Comparison of ENCODE assay signal across 2 cellular contexts in genomic region chr9:100094411-100094810, GRCh38.
A peak's percentile ranks its signal among the peaks of the same experiment; 100 is the strongest.
TF ChIP-seq lines count a peak whose summit lies in the region.

No MANE protein-coding gene starts in this region.

TF ChIP-seq in HEK293, 187 proteins besides CTCF, POLR2A, EP300 and RAD21:
- TF ChIP-seq ZNF121 (tag by site-specific recombination; IDR thresholded peaks at IDR 0.05), result peak; percentile 68; the same call in 1 of the 2 replicates

TF ChIP-seq in HepG2, 621 proteins besides CTCF, POLR2A, EP300 and RAD21:
- peak; percentile 70 for TF ChIP-seq ZNF121 (CRISPR knock-in tag; IDR thresholded peaks at IDR 0.05)
